ENCODE assay signal across 1 cellular context in genomic region chr6:57853745-57854144, GRCh38.
A peak's percentile ranks its signal among the peaks of the same experiment; 100 is the strongest.
TF ChIP-seq lines count a peak whose summit lies in the region.

No MANE protein-coding gene starts in this region.

TF ChIP-seq in HEK293, 187 proteins besides CTCF, POLR2A, EP300 and RAD21 (continued from another document):
- peak; percentile 66 for TF ChIP-seq REST (tag by site-specific recombination; IDR thresholded peaks at IDR 0.05)
- 0 out of 2 replicates have a peak, but pooled peaks have one; percentile 10 for TF ChIP-seq ZSCAN30 (tag by site-specific recombination; IDR thresholded peaks at IDR 0.05)
